Comparison of ENCODE assay signal across 12 cellular contexts in the genomic region with DNA sequence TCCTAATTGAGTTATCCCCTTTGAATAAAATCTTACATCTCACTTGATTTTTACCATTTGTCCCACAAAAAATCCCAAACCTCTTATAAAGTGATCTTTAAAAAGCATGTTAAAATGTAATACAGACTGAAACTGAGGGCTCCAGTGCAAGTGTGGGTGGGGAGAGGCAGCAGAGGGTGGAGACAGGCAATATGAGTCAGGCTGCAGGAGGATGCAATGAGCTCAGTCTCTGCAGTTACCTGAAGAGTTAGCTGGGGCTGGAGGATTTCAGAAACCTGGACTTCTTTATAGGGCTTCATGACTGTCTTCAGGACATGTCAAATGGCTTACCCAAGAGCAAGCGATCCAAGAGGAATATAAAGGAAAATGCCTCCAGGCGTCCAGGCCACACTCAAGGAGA. TPM values are rescaled to one million over a fixed set of nuclear protein-coding genes. Genes with fewer than 3 reads are reported as not detected.
A peak's percentile ranks its signal among the peaks of the same experiment; 100 is the strongest.
DNase-seq lines count a peak whose midpoint lies in the region; ATAC-seq, FAIRE-seq and TF ChIP-seq lines count a peak whose summit lies in the region.
"Had no signal": no experiment of that assay in that cellular context is flagged by ENCODE, and none has a peak within 500 bp of the region (broad histone marks: within the 10 kb centered on the region; RNA-seq: fewer than 3 reads in every experiment).

No MANE protein-coding gene starts in this region.

- no peak overlapping the region for H3K14ac ChIP-seq in H9 (ENCODE audit: insufficient read depth, low read length)

- H3K27me3 ChIP-seq in H9 (ENCODE audit: insufficient read depth, low read length) (no peaks in the 10 kb centered on the region), psoas muscle (ENCODE audit: insufficient read depth in 3 of 3, low read length in 2 of 3) (no peaks in the 10 kb centered on the region)

- H3K9me3 Mint-ChIP-seq in activated naive CD4-positive, alpha-beta T cell treated with anti-CD3 and anti-CD28 coated beads, Interleukin-2, amount 50 U/mL, for 72 hours, result no peaks in the 10 kb centered on the region
- H3K9me3 Mint-ChIP-seq in H9, result no peaks in the 10 kb centered on the region

- no peaks in the 10 kb centered on the region for H3K79me2 ChIP-seq in H9 (ENCODE audit: insufficient read depth, low read length)

- no peak overlapping the region for H3K23ac ChIP-seq in H9 (ENCODE audit: insufficient read length, low read depth, low read length)

- H3K4me1 ChIP-seq in H9 (ENCODE audit: insufficient read depth, low read length), result no peaks in the 10 kb centered on the region
- H3K4me1 ChIP-seq in psoas muscle, result no peaks in the 10 kb centered on the region

- H2BK120ac ChIP-seq in H9 (ENCODE audit: low read depth, low read length, poor library complexity, severe bottlenecking), result no peak overlapping the region

- H3K4me2 ChIP-seq in H9 (ENCODE audit: insufficient read depth, insufficient read length, low read length), result no peak overlapping the region
- H3K4me2 ChIP-seq: KMS-11 had no signal

- H3K4ac ChIP-seq in H9 (ENCODE audit: low read depth, low read length), result no peak overlapping the region

- no peak overlapping the region for H2BK12ac ChIP-seq in H9 (ENCODE audit: insufficient read length, low read depth, low read length)

- H3K9ac ChIP-seq in H9 (ENCODE audit: extremely low read depth, insufficient read length, low read length), result no peak overlapping the region
- H3K9ac ChIP-seq: KMS-11 had no signal

- TF ChIP-seq CTCF in H9 (conservative IDR thresholded peaks at IDR 0.05) (no peak), psoas muscle (IDR thresholded peaks at IDR 0.05) (no peak)

- H3K79me1 ChIP-seq in H9 (ENCODE audit: insufficient read depth, low read depth, low read length, poor library complexity, severe bottlenecking), result no peaks in the 10 kb centered on the region

- WGBS in H9 (ENCODE audit: extremely low coverage, insufficient read length, low lambda C conversion rate), result no CpG with 5 or more reads among the region's 2 CpGs
- 94 to 98% (median 94%) methylated on average over 2 of the region's 2 CpGs for WGBS in psoas muscle, 3 donors

- no peak overlapping the region for H3K4me3 ChIP-seq in psoas muscle

- peaks cover 2% of the 10 kb centered on the region; the same call in 1 of the 2 replicates for H3K27me3 Mint-ChIP-seq in H9 (ENCODE audit: low read depth)

- H3K27ac ChIP-seq in H9 (ENCODE audit: insufficient read length, low read depth, low read length) (no peak overlapping the region), psoas muscle (no peak overlapping the region)
- H3K27ac ChIP-seq: C4-2B, KMS-11 had no signal

- no peak overlapping the region for H4K91ac ChIP-seq in H9 (ENCODE audit: insufficient read length, low read depth, low read length)

- no peaks in the 10 kb centered on the region for H3K23me2 ChIP-seq in H9 (ENCODE audit: insufficient read length, low read depth, low read length, poor library complexity, severe bottlenecking)

- no peaks in the 10 kb centered on the region for H3K9me3 ChIP-seq in H9 (ENCODE audit: control insufficient read depth, low read depth, low read length)
- no peaks in the 10 kb centered on the region for H3K9me3 ChIP-seq in psoas muscle

- H3K4me1 Mint-ChIP-seq in H9, result no peaks in the 10 kb centered on the region

- peaks cover 0 to 4% of the 10 kb centered on the region in 2 donors for H3K36me3 Mint-ChIP-seq in activated naive CD4-positive, alpha-beta T cell treated with anti-CD3 and anti-CD28 coated beads, Interleukin-2, amount 50 U/mL, for 72 hours
- no peaks in the 10 kb centered on the region for H3K36me3 Mint-ChIP-seq in H9 (ENCODE audit: insufficient read depth in 1 of 3, low read depth in 3 of 3)

- no peak overlapping the region for H4K5ac ChIP-seq in H9 (ENCODE audit: insufficient read length, low read depth, low read length)

- no peak overlapping the region for H3K27ac Mint-ChIP-seq in activated naive CD4-positive, alpha-beta T cell treated with anti-CD3 and anti-CD28 coated beads, Interleukin-2, amount 50 U/mL, for 72 hours
- no peak overlapping the region for H3K27ac Mint-ChIP-seq in H9

- no peak overlapping the region for H3K4me3 Mint-ChIP-seq in H9

- no peak overlapping the region for H2BK20ac ChIP-seq in H9 (ENCODE audit: low read depth, low read length, poor library complexity, severe bottlenecking)

- no peaks in the 10 kb centered on the region for H3K36me3 ChIP-seq in psoas muscle (ENCODE audit: insufficient read depth in 1 of 2, low read depth in 1 of 2)

- intact Hi-C loops in psoas muscle (cut with DNase I), result no loop called here

- no peak overlapping the region for H2AK5ac ChIP-seq in H9 (ENCODE audit: insufficient read length, low read length)

- DNase-seq in activated CD4-positive, CD25-positive, alpha-beta regulatory T cell (lab: John Stamatoyannopoulos, UW), result peak in 3 of 4 experiments; percentile 10 to 40 (median 31)
- peak in 1 of 2 donors; percentile 45 for DNase-seq in activated naive CD4-positive, alpha-beta T cell treated with anti-CD3 and anti-CD28 coated beads, Interleukin-2, amount 50 U/mL, for 72 hours (ENCODE audit: low spot score in 2 of 2)
- DNase-seq in stimulated activated CD4-positive, alpha-beta T cell treated with anti-CD3 and anti-CD28 coated beads, Interleukin-15, amount 100 ng/mL, for 48 hours (ENCODE audit: low read depth in 2 of 2), result peak; percentile 26 to 35
- DNase-seq in H9 (no peak), NCI-H1436 (lab: John Stamatoyannopoulos, UW) (no peak), urothelium cell line (ENCODE audit: low spot score) (no peak), psoas muscle (no peak)
- DNase-seq: OCI-M1 had no signal

- no peak overlapping the region for H3K56ac ChIP-seq in H9 (ENCODE audit: insufficient read length, low read depth, low read length)

- FAIRE-seq in urothelium cell line (lab: Jason Lieb, UNC), result no peak

- H2BK15ac ChIP-seq in H9 (ENCODE audit: low read depth, low read length), result no peak overlapping the region

- no peak overlapping the region for H4K8ac ChIP-seq in H9 (replicated peaks; ENCODE audit: insufficient read length, low read depth, low read length)

- ATAC-seq in GM18502 (IDR thresholded peaks at IDR 0.05; ENCODE audit: poor library complexity, unreplicated experiment) (peak; percentile 67), psoas muscle (no peak)
- ATAC-seq in activated naive CD4-positive, alpha-beta T cell treated with anti-CD3 and anti-CD28 coated beads, Interleukin-2, amount 50 U/mL, for 72 hours, result peak; percentile 92 to 96
- ATAC-seq: sciatic nerve had no signal

- no peak overlapping the region for H3T11ph ChIP-seq in H9 (ENCODE audit: low read length)

- H2AFZ ChIP-seq in H9 (ENCODE audit: low read length), result no peak overlapping the region

- no peak overlapping the region for H2BK5ac ChIP-seq in H9 (ENCODE audit: insufficient read length, low read length)

- no peaks in the 10 kb centered on the region for H4K20me1 ChIP-seq in H9 (ENCODE audit: control insufficient read depth, insufficient read depth, insufficient read length)

- no peak overlapping the region for H3K18ac ChIP-seq in H9 (ENCODE audit: insufficient read length, low read depth, low read length)

RNA-seq across cellular contexts. Expression of gene COLQ, which starts 14.3 kb away (rescaled TPM):
- 1 to 10 TPM in 1 of 2 donors, under 1 TPM in 1; 0.98 to 2.9 TPM for total RNA-seq in activated naive CD4-positive, alpha-beta T cell treated with anti-CD3 and anti-CD28 coated beads, Interleukin-2, amount 50 U/mL, for 72 hours
- total RNA-seq in H9 (2021), result 0.61 and 1.1 TPM in 2 replicates
- 10 to 100 TPM in 2 of 4 donors, 1 to 10 TPM in 2; 4.6 to 18.2 (median 11.1) TPM for total RNA-seq in psoas muscle
- polyA plus RNA-seq in psoas muscle, result 10 to 100 TPM in 1 of 3 donors, 1 to 10 TPM in 2; 6.9 to 12.3 (median 9.7) TPM

Comparison
In these comparisons a context has a peak if more than half of its experiments do, and no peak if none do; other contexts are left out.
1. ATAC-seq: peak in GM18502 (single experiment) and activated naive CD4-positive, alpha-beta T cell treated with anti-CD3 and anti-CD28 coated beads, Interleukin-2, amount 50 U/mL, for 72 hours (2 of 2); none in psoas muscle (0 of 4).
2. DNase-seq: peak in activated CD4-positive, CD25-positive, alpha-beta regulatory T cell (3 of 4) and stimulated activated CD4-positive, alpha-beta T cell treated with anti-CD3 and anti-CD28 coated beads, Interleukin-15, amount 100 ng/mL, for 48 hours (2 of 2); none in H9 (single experiment), NCI-H1436 (single experiment), urothelium cell line (single experiment) and psoas muscle (0 of 2).